8 cellular contexts compared by ENCODE assay signal in genomic region chr15:73922186-73923151, GRCh38. TPM values are rescaled to one million over a fixed set of nuclear protein-coding genes. Genes with fewer than 3 reads are reported as not detected.
A peak's percentile ranks its signal among the peaks of the same experiment; 100 is the strongest.
DNase-seq lines count a peak whose midpoint lies in the region; ATAC-seq and TF ChIP-seq lines count a peak whose summit lies in the region.

No MANE protein-coding gene starts in this region.

- H3K4me1 ChIP-seq in GM23248 (ENCODE audit: insufficient read depth), result peaks cover 53% of the 10 kb centered on the region

- 35 to 40% methylated on average over 19 of the region's 19 CpGs for WGBS in GM23248 (ENCODE audit: low coverage in 1 of 2, low lambda C conversion rate in 2 of 2, missing lambda C conversion rate in 2 of 2), 2 experiments

- TF ChIP-seq CTCF in fibroblast of pulmonary artery (IDR thresholded peaks at IDR 0.05; ENCODE audit: low read length, missing control alignments), result no peak

- H3K27me3 Mint-ChIP-seq in activated CD8-positive, alpha-beta T cell treated with anti-CD3 and anti-CD28 coated beads, Interleukin-2, amount 10 ng/mL, durations not matched to agents 7 days and 5 days (ENCODE audit: low read depth), result no peaks in the 10 kb centered on the region

- H3K27ac ChIP-seq in GM23248, result peak overlapping the region; percentile 94

- peaks cover 23% of the 10 kb centered on the region for H3K9me3 Mint-ChIP-seq in activated CD8-positive, alpha-beta T cell treated with anti-CD3 and anti-CD28 coated beads, Interleukin-2, amount 10 ng/mL, durations not matched to agents 7 days and 5 days (ENCODE audit: insufficient read depth)

- peaks cover 30% of the 10 kb centered on the region for H3K36me3 Mint-ChIP-seq in activated CD8-positive, alpha-beta T cell treated with anti-CD3 and anti-CD28 coated beads, Interleukin-2, amount 10 ng/mL, durations not matched to agents 7 days and 5 days (ENCODE audit: low read depth)

- H3K36me3 ChIP-seq in GM23248 (ENCODE audit: low read depth), result 0 out of 2 replicates have a peak, but pooled peaks cover 12% of the 10 kb centered on the region

- no peaks in the 10 kb centered on the region for H4K20me1 ChIP-seq in GM23248 (ENCODE audit: insufficient read depth)

- peaks cover 48% of the 10 kb centered on the region for H3K79me2 ChIP-seq in GM23248 (ENCODE audit: insufficient read depth)

- no peak overlapping the region for H3K27ac Mint-ChIP-seq in activated CD8-positive, alpha-beta T cell treated with anti-CD3 and anti-CD28 coated beads, Interleukin-2, amount 10 ng/mL, durations not matched to agents 7 days and 5 days

- peak overlapping the region; percentile 37; the same call in 1 of the 2 replicates for H2AFZ ChIP-seq in GM23248

- peak overlapping the region; percentile 65 for H3K4me2 ChIP-seq in GM23248 (ENCODE audit: unreplicated experiment)

- ATAC-seq in activated CD8-positive, alpha-beta T cell treated with anti-CD3 and anti-CD28 coated beads, Interleukin-2, amount 10 ng/mL, durations not matched to agents 7 days and 5 days, result no peak
- ATAC-seq in GM21515 (IDR thresholded peaks at IDR 0.05; ENCODE audit: unreplicated experiment) (no peak), HG02763 (IDR thresholded peaks at IDR 0.05; ENCODE audit: unreplicated experiment) (no peak)
- no peak for ATAC-seq in activated CD4-positive, CD25-positive, alpha-beta regulatory T cell treated with anti-CD3 and anti-CD28 coated beads, Interleukin-2, amount 50 U/mL, for 24 hours

- POLR2A ChIA-PET in activated CD8-positive, alpha-beta T cell treated with anti-CD3 and anti-CD28 coated beads, Interleukin-2, amount 10 ng/mL, durations not matched to agents 7 days and 5 days (lab: Charles Lee), result no interaction called here

- H3K4me3 ChIP-seq in GM23248 (peak overlapping the region; percentile 54), fibroblast of pulmonary artery (replicated peaks; ENCODE audit: low read depth, low read length) (peak overlapping the region; percentile 11)

- no peaks in the 10 kb centered on the region for H3K27me3 ChIP-seq in GM23248 (replicated peaks; ENCODE audit: insufficient read depth)

- H3K4me3 Mint-ChIP-seq in activated CD8-positive, alpha-beta T cell treated with anti-CD3 and anti-CD28 coated beads, Interleukin-2, amount 10 ng/mL, durations not matched to agents 7 days and 5 days, result no peak overlapping the region

- H3K4me1 Mint-ChIP-seq in activated CD8-positive, alpha-beta T cell treated with anti-CD3 and anti-CD28 coated beads, Interleukin-2, amount 10 ng/mL, durations not matched to agents 7 days and 5 days (ENCODE audit: low read depth), result peaks cover 61% of the 10 kb centered on the region

- peak overlapping the region; percentile 90 for H3K9ac ChIP-seq in GM23248

- DNase-seq in GM23248 (peak; percentile 84), NCI-H69 (lab: John Stamatoyannopoulos, UW) (peak; percentile 73), fibroblast of pulmonary artery (ENCODE audit: low read depth) (peak; percentile 88), retina (peak; percentile 61)
- DNase-seq in activated CD8-positive, alpha-beta T cell treated with anti-CD3 and anti-CD28 coated beads, Interleukin-2, amount 10 ng/mL, durations not matched to agents 7 days and 5 days, result no peak

- in situ Hi-C loops in GM23248 (cut with MboI), result no loop called here

- CTCF ChIA-PET in activated CD8-positive, alpha-beta T cell treated with anti-CD3 and anti-CD28 coated beads, Interleukin-2, amount 10 ng/mL, durations not matched to agents 7 days and 5 days (lab: Charles Lee), result interaction anchor here (0.8 to 2.5 kb wide), 5 partner anchors 13 to 29 kb away, joined by 3 to 11 read pairs (median 6); no protein-coding TSS in a partner anchor

- peaks cover 44% of the 10 kb centered on the region for H3F3A ChIP-seq in GM23248 (ENCODE audit: insufficient read depth)

- H3K9me2 ChIP-seq in GM23248 (ENCODE audit: insufficient read depth), result no peaks in the 10 kb centered on the region

- no peaks in the 10 kb centered on the region for H3K9me3 ChIP-seq in GM23248 (ENCODE audit: low read depth)

RNA-seq across cellular contexts. Expression of gene LOXL1, which starts 3.8 kb away (rescaled TPM):
- 534 and 540 TPM in 2 replicates for total RNA-seq in GM23248 (2014; rRNA removed; shearing (Covaris generic))
- 396 and 401 TPM in 2 replicates for polyA plus RNA-seq in GM23248 (2016; fragmentation: Nextera tagmentation; extraction: Ambion mirVana)
- 1 to 10 TPM; 5.9 to 8.4 TPM for total RNA-seq in activated CD8-positive, alpha-beta T cell treated with anti-CD3 and anti-CD28 coated beads, Interleukin-2, amount 10 ng/mL, durations not matched to agents 7 days and 5 days

RNA-seq across cellular contexts. Expression of gene TBC1D21, which starts 49.1 kb away (rescaled TPM):
- not detected in 2 replicates for total RNA-seq in GM23248 (2014; rRNA removed; shearing (Covaris generic))
- not detected in 2 replicates for polyA plus RNA-seq in GM23248 (2016; fragmentation: Nextera tagmentation; extraction: Ambion mirVana)
- total RNA-seq in activated CD8-positive, alpha-beta T cell treated with anti-CD3 and anti-CD28 coated beads, Interleukin-2, amount 10 ng/mL, durations not matched to agents 7 days and 5 days, result not detected

Comparison
In these comparisons a context has a peak if more than half of its experiments do, and no peak if none do; other contexts are left out.
1. RNA of gene LOXL1, which starts 3.8 kb away (total RNA-seq): 534 to 540 TPM in GM23248; 5.9 to 8.4 TPM in activated CD8-positive, alpha-beta T cell treated with anti-CD3 and anti-CD28 coated beads, Interleukin-2, amount 10 ng/mL, durations not matched to agents 7 days and 5 days; every median in the first group is over 10 times any median in the second.